In genomic region chr7:44727346-44728262, GRCh38 we compare ENCODE assay signal across 11 cellular contexts. TPM values are rescaled to one million over a fixed set of nuclear protein-coding genes. Genes with fewer than 3 reads are reported as not detected.
DNase-seq lines count a peak whose midpoint lies in the region; ATAC-seq and TF ChIP-seq lines count a peak whose summit lies in the region.
"Had no signal": no experiment of that assay in that cellular context is flagged by ENCODE, and none has a peak within 500 bp of the region (broad histone marks: within the 10 kb centered on the region; RNA-seq: fewer than 3 reads in every experiment).

No MANE protein-coding gene starts in this region.

- H3K27ac Mint-ChIP-seq in GM23338 = no peak overlapping the region
- H3K27ac Mint-ChIP-seq: brain, IgD-negative memory B cell had no signal

- H3K4me2 ChIP-seq in GM23338 = no peak overlapping the region

- peaks cover 2% of the 10 kb centered on the region for H3K27me3 Mint-ChIP-seq in GM23338 (ENCODE audit: insufficient read depth, low read depth, poor library complexity)
- H3K27me3 Mint-ChIP-seq: IgD-negative memory B cell had no signal

- TF ChIP-seq CTCF in GM23338 (conservative IDR thresholded peaks at IDR 0.05; ENCODE audit: low read depth in 2 of 2) (no peak), fibroblast of the aortic adventitia (IDR thresholded peaks at IDR 0.05; ENCODE audit: insufficient read depth, low read length) (no peak)

- peak overlapping the region; percentile 87 for H2AFZ ChIP-seq in GM23338

- H3K27me3 ChIP-seq in GM23338 (ENCODE audit: insufficient read depth) = no peaks in the 10 kb centered on the region
- no peaks in the 10 kb centered on the region for H3K27me3 ChIP-seq in SJSA1 (replicated peaks)
- H3K27me3 ChIP-seq: stomach had no signal

- no peaks in the 10 kb centered on the region for H3K9me2 ChIP-seq in GM23338 (ENCODE audit: insufficient read depth)

- H3K36me3 Mint-ChIP-seq in GM23338 (ENCODE audit: low read depth) = no peaks in the 10 kb centered on the region
- H3K36me3 Mint-ChIP-seq: brain had no signal

- no peaks in the 10 kb centered on the region for H3F3A ChIP-seq in GM23338 (replicated peaks; ENCODE audit: low read depth)

- H3K27ac ChIP-seq in GM23338 (ENCODE audit: low read depth) (no peak overlapping the region), SJSA1 (peak overlapping the region; percentile 71)
- H3K27ac ChIP-seq: stomach had no signal

- DNase-seq in GM23338 (ENCODE audit: low spot score) = no peak
- DNase-seq in SJSA1 (ENCODE audit: low read depth in 1 of 2, low spot score in 2 of 2) = peak in 1 of 2 experiments; percentile 49
- peak; percentile 89 for DNase-seq in fibroblast of the aortic adventitia (ENCODE audit: low read depth)
- peak; percentile 82 for DNase-seq in renal cortical epithelial cell (ENCODE audit: low read depth)
- no peak for DNase-seq in GM19240 (ENCODE audit: insufficient read length, low spot score)
- DNase-seq in activated CD4-positive, alpha-beta T cell treated with anti-CD3 and anti-CD28 coated beads, Interleukin-2, amount 50 U/mL, for 1 hour = no peak
- DNase-seq: stomach had no signal

- H3K4me1 ChIP-seq in GM23338 (ENCODE audit: insufficient read depth) (no peaks in the 10 kb centered on the region), SJSA1 (replicated peaks) (peaks cover 10% of the 10 kb centered on the region)
- H3K4me1 ChIP-seq: stomach had no signal

- no peak overlapping the region for H3K4me3 ChIP-seq in GM23338
- no peak overlapping the region for H3K4me3 ChIP-seq in SJSA1
- H3K4me3 ChIP-seq in fibroblast of the aortic adventitia (ENCODE audit: low read depth, low read length) = peak overlapping the region; percentile 2
- H3K4me3 ChIP-seq: stomach had no signal

- ATAC-seq in GM23338 = no peak
- ATAC-seq in GM19467 (IDR thresholded peaks at IDR 0.05; ENCODE audit: unreplicated experiment) = no peak
- no peak for ATAC-seq in HG02840 (IDR thresholded peaks at IDR 0.05; ENCODE audit: low FRiP score, unreplicated experiment)

- no peak overlapping the region for H3K4me3 Mint-ChIP-seq in GM23338
- H3K4me3 Mint-ChIP-seq: brain, IgD-negative memory B cell had no signal

- no peaks in the 10 kb centered on the region for H4K20me1 ChIP-seq in GM23338 (replicated peaks; ENCODE audit: insufficient read depth)

- H3K36me3 ChIP-seq in GM23338 (ENCODE audit: insufficient read depth) (no peaks in the 10 kb centered on the region), SJSA1 (no peaks in the 10 kb centered on the region)
- H3K36me3 ChIP-seq: stomach had no signal

- H3K9me3 Mint-ChIP-seq in GM23338 = no peaks in the 10 kb centered on the region; the same call in 2 of the 3 replicates
- H3K9me3 Mint-ChIP-seq: IgD-negative memory B cell had no signal

- no peaks in the 10 kb centered on the region for H3K79me2 ChIP-seq in GM23338 (replicated peaks; ENCODE audit: insufficient read depth)

- peaks cover 4% of the 10 kb centered on the region; the same call in 1 of the 2 replicates for H3K9me3 ChIP-seq in SJSA1 (replicated peaks)
- H3K9me3 ChIP-seq: stomach had no signal

- no peaks in the 10 kb centered on the region for H3K4me1 Mint-ChIP-seq in GM23338
- H3K4me1 Mint-ChIP-seq: brain had no signal

TF ChIP-seq in GM23338, 12 proteins besides CTCF, POLR2A, EP300 and RAD21 (continues in another document):
- TF ChIP-seq ZNF114 (CRISPR knock-in tag; IDR thresholded peaks at IDR 0.05) (no peak), REST (IDR thresholded peaks at IDR 0.05; ENCODE audit: unreplicated experiment) (no peak), STAT1 (IDR thresholded peaks at IDR 0.05; ENCODE audit: unreplicated experiment) (no peak), ZNF462 (CRISPR knock-in tag; IDR thresholded peaks at IDR 0.05) (no peak)

RNA-seq across cellular contexts. Expression of gene ZMIZ2, which starts 21.0 kb away (rescaled TPM):
- total RNA-seq in GM23338 (2014; rRNA removed; shearing (Covaris generic)) = 30.4 and 46.1 TPM in 2 replicates
- polyA plus RNA-seq in GM23338 (2016; fragmentation: Nextera tagmentation; extraction: Ambion mirVana) = 15.2 and 15.5 TPM in 2 replicates
- total RNA-seq in SJSA1 (2014; rRNA removed; shearing (Covaris generic)) = 6.7 and 6.8 TPM in 2 replicates
- total RNA-seq in fibroblast of the aortic adventitia (ENCODE audit: low replicate concordance) (2.9 and 18.3 TPM in 2 replicates), renal cortical epithelial cell (7.5 and 22.7 TPM in 2 replicates)

Comparison
In these comparisons a context has a peak if more than half of its experiments do, and no peak if none do; other contexts are left out.
1. DNase-seq: peak in fibroblast of the aortic adventitia (single experiment) and renal cortical epithelial cell (single experiment); none in GM23338 (single experiment), GM19240 (single experiment) and activated CD4-positive, alpha-beta T cell treated with anti-CD3 and anti-CD28 coated beads, Interleukin-2, amount 50 U/mL, for 1 hour (single experiment).